8 cellular contexts compared by ENCODE assay signal in the genomic region with DNA sequence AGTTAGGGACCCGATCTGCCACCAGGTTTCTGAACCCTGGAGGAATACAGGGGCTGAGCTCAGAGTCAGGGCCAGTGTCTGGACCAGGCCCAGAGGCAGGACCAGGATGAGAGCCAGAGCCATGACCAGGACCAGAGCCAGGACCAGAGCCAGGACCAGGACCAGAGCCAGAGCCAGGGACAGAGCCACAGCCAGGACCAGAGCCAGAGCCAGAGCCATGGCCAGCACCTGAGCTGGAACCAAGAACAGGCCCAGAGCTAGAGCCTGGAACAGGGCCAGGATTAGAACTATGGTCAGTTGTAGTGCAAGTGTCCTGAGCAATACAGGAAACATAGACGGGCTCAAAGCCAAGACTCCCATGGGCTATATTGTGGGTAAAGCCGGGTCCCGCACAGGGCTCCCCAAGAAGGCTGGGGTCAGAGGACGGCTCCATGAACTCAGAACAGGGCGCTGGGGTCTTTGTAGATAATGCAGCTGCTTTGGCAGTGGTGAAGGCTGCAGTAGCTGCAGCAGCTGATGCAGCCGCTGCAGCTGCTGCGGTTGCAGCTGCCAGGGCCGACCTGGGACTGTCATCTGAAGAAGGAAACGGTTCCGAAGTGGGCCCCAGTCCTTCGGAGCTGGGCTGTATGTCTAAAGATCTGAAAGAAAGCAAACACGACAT. TPM values are rescaled to one million over a fixed set of nuclear protein-coding genes. Genes with fewer than 3 reads are reported as not detected.
DNase-seq lines count a peak whose midpoint lies in the region; ATAC-seq and TF ChIP-seq lines count a peak whose summit lies in the region.

No MANE protein-coding gene starts in this region.

- CTCF ChIA-PET in CD8-positive, alpha-beta T cell (lab: Charles Lee): interaction anchor here (0.9 to 4.5 kb wide), 12 partner anchors 10 to 153 kb away, joined by 3 to 43 read pairs (median 4); a partner anchor contains a TSS

- H4K8ac ChIP-seq in neuronal stem cell (ENCODE audit: low read depth, low read length): no peak overlapping the region

- no peaks in the 10 kb centered on the region for H4K20me1 ChIP-seq in OCI-LY3 (ENCODE audit: insufficient read depth, low read length)

- no peak overlapping the region for H2BK15ac ChIP-seq in neuronal stem cell (ENCODE audit: low read length)

- H3K4ac ChIP-seq in neuronal stem cell (ENCODE audit: low read length): no peak overlapping the region

- no peaks in the 10 kb centered on the region for H3K36me3 ChIP-seq in CD8-positive, alpha-beta T cell (ENCODE audit: insufficient read depth, low read length)
- peaks cover 7% of the 10 kb centered on the region for H3K36me3 ChIP-seq in OCI-LY3 (replicated peaks; ENCODE audit: low read depth, low read length)
- peaks cover 5 to 17% of the 10 kb centered on the region in 2 donors for H3K36me3 ChIP-seq in neuronal stem cell (replicated peaks in 1 of 2; ENCODE audit: control insufficient read depth in 2 of 2, insufficient read depth in 2 of 2, low read length in 2 of 2)

- no peak overlapping the region for H2AK5ac ChIP-seq in neuronal stem cell (ENCODE audit: low read depth, low read length)

- H3K79me2 ChIP-seq in OCI-LY3 (ENCODE audit: low read length): peaks cover 12% of the 10 kb centered on the region

- ATAC-seq in CD8-positive, alpha-beta T cell: no peak
- ATAC-seq in GM21526 (IDR thresholded peaks at IDR 0.05; ENCODE audit: low FRiP score, unreplicated experiment): no peak

- no peak overlapping the region for H4K91ac ChIP-seq in neuronal stem cell (ENCODE audit: low read depth, low read length, poor library complexity)

- H2BK5ac ChIP-seq in neuronal stem cell (ENCODE audit: low read length): no peak overlapping the region

- H2AFZ ChIP-seq in OCI-LY3 (ENCODE audit: low read depth, low read length): peak overlapping the region; percentile 58; the same call in 1 of the 2 replicates
- peak overlapping the region; percentile 86 for H2AFZ ChIP-seq in neuronal stem cell (ENCODE audit: low read length)

- no peak overlapping the region for H3K14ac ChIP-seq in neuronal stem cell (ENCODE audit: low read length)

- H3K27me3 Mint-ChIP-seq in CD8-positive, alpha-beta T cell (ENCODE audit: low read depth): no peaks in the 10 kb centered on the region
- H3K27me3 Mint-ChIP-seq in endothelial cell (ENCODE audit: unreplicated experiment): peaks cover 15% of the 10 kb centered on the region

- no peaks in the 10 kb centered on the region for H3K27me3 ChIP-seq in CD8-positive, alpha-beta T cell (ENCODE audit: insufficient read depth, low read length)
- no peaks in the 10 kb centered on the region for H3K27me3 ChIP-seq in OCI-LY3 (ENCODE audit: low read depth, low read length)
- H3K27me3 ChIP-seq in neuronal stem cell (ENCODE audit: control insufficient read depth in 3 of 3, insufficient read depth in 3 of 3, low read depth in 1 of 3, low read length in 3 of 3): peaks cover 0 to 3% (median 0%) of the 10 kb centered on the region in 3 experiments

- H3K4me3 Mint-ChIP-seq in CD8-positive, alpha-beta T cell: peak overlapping the region; percentile 87
- peak overlapping the region; percentile 43 for H3K4me3 Mint-ChIP-seq in endothelial cell (ENCODE audit: unreplicated experiment)

- peak overlapping the region; percentile 95 for H3K27ac Mint-ChIP-seq in CD8-positive, alpha-beta T cell
- H3K27ac Mint-ChIP-seq in endothelial cell (ENCODE audit: unreplicated experiment): peak overlapping the region; percentile 84

- H3K79me1 ChIP-seq in neuronal stem cell (ENCODE audit: low read depth, low read length): no peaks in the 10 kb centered on the region

- H3K4me1 ChIP-seq in CD8-positive, alpha-beta T cell (ENCODE audit: insufficient read depth, low read length): peaks cover 31% of the 10 kb centered on the region
- H3K4me1 ChIP-seq in OCI-LY3 (ENCODE audit: low read length) (peaks cover 48% of the 10 kb centered on the region), neuronal stem cell (ENCODE audit: control insufficient read depth in 2 of 2, insufficient read depth in 1 of 2, low read depth in 1 of 2, low read length in 2 of 2) (peaks cover 10 to 12% of the 10 kb centered on the region in 2 donors)

- intact Hi-C loops in CD8-positive, alpha-beta T cell (cut with DNase I, micrococcal nuclease): loop anchor here (1.0 to 10.0 kb wide), 10 partner anchors 55 to 1287 kb away; a partner anchor contains a TSS

- no peak overlapping the region for H2BK12ac ChIP-seq in neuronal stem cell (ENCODE audit: low read length)

- POLR2A ChIA-PET in CD8-positive, alpha-beta T cell (lab: Charles Lee): interaction anchor here (0.6 to 2.0 kb wide), 10 partner anchors 17 to 878 kb away, joined by 3 to 11 read pairs (median 4); a partner anchor contains a TSS

- H3K4me1 Mint-ChIP-seq in CD8-positive, alpha-beta T cell (ENCODE audit: low read depth): peaks cover 40% of the 10 kb centered on the region
- peaks cover 30% of the 10 kb centered on the region for H3K4me1 Mint-ChIP-seq in endothelial cell (ENCODE audit: unreplicated experiment)

- no peak for TF ChIP-seq CTCF in CD8-positive, alpha-beta T cell (IDR thresholded peaks at IDR 0.05)
- TF ChIP-seq CTCF in OCI-LY3 (IDR thresholded peaks at IDR 0.05; ENCODE audit: low read depth, low read length) (no peak), endothelial cell (IDR thresholded peaks at IDR 0.05; ENCODE audit: unreplicated experiment) (no peak)

- H3K9me3 ChIP-seq in CD8-positive, alpha-beta T cell (ENCODE audit: low read length): no peaks in the 10 kb centered on the region
- H3K9me3 ChIP-seq in OCI-LY3 (ENCODE audit: insufficient read depth, low read length) (no peaks in the 10 kb centered on the region), neuronal stem cell (replicated peaks in 1 of 2; ENCODE audit: control insufficient read depth in 2 of 2, insufficient read depth in 1 of 2, low read depth in 1 of 2, low read length in 2 of 2) (no peaks in the 10 kb centered on the region)

- no peak overlapping the region for H3K23ac ChIP-seq in neuronal stem cell (ENCODE audit: low read depth, low read length, poor library complexity)

- no peaks in the 10 kb centered on the region for H3K9me3 Mint-ChIP-seq in CD8-positive, alpha-beta T cell
- no peaks in the 10 kb centered on the region for H3K9me3 Mint-ChIP-seq in endothelial cell (ENCODE audit: unreplicated experiment)

- peaks cover 34% of the 10 kb centered on the region for H3K36me3 Mint-ChIP-seq in CD8-positive, alpha-beta T cell
- peaks cover 9% of the 10 kb centered on the region for H3K36me3 Mint-ChIP-seq in endothelial cell (ENCODE audit: low read depth, unreplicated experiment)

- peak overlapping the region; percentile 52 for H3K27ac ChIP-seq in CD8-positive, alpha-beta T cell (ENCODE audit: low read depth, low read length)
- H3K27ac ChIP-seq in OCI-LY3 (ENCODE audit: low read length) (no peak overlapping the region), neuronal stem cell (replicated peaks; ENCODE audit: low read length) (no peak overlapping the region)

- H3K9ac ChIP-seq in OCI-LY3 (ENCODE audit: low read length): peak overlapping the region; percentile 7; the same call in 1 of the 2 replicates
- H3K9ac ChIP-seq in neuronal stem cell (ENCODE audit: low read depth, low read length, poor library complexity): peak overlapping the region; percentile 79

- H2BK120ac ChIP-seq in neuronal stem cell (ENCODE audit: low read depth, low read length): no peak overlapping the region

- no peak for DNase-seq in CD8-positive, alpha-beta T cell
- DNase-seq in endothelial cell (ENCODE audit: low spot score) (no peak), neuronal stem cell (ENCODE audit: low spot score) (no peak), mucosa of gallbladder (ENCODE audit: low spot score) (no peak), GDM1 (lab: John Stamatoyannopoulos, UW) (no peak), 8988T (no peak)

- peak overlapping the region; percentile 92 for H3K4me2 ChIP-seq in OCI-LY3 (ENCODE audit: low read length)
- H3K4me2 ChIP-seq in neuronal stem cell (ENCODE audit: insufficient read depth, low read length, poor library complexity, severe bottlenecking): peak overlapping the region; percentile 78

- H3K4me3 ChIP-seq in CD8-positive, alpha-beta T cell (ENCODE audit: low read depth, low read length): peak overlapping the region; percentile 36
- peak overlapping the region; percentile 80 for H3K4me3 ChIP-seq in OCI-LY3 (ENCODE audit: low read length)
- H3K4me3 ChIP-seq in neuronal stem cell (ENCODE audit: low read length in 2 of 2): peak overlapping the region; percentile 50 to 76

- peak overlapping the region; percentile 8 for H3K18ac ChIP-seq in neuronal stem cell (ENCODE audit: low read length)

- WGBS in neuronal stem cell (ENCODE audit: extremely low coverage in 2 of 2, insufficient read length in 2 of 2, insufficient replicate concordance in 1 of 2), 2 donors: no CpG with 5 or more reads among the region's 13 CpGs

RNA-seq across cellular contexts. Expression of a gene that starts 0.6 kb away (rescaled TPM):
- total RNA-seq in CD8-positive, alpha-beta T cell: under 1 TPM; 0.78 to 0.92 TPM
- total RNA-seq in endothelial cell (ENCODE audit: unreplicated experiment) (0.59 TPM), mucosa of gallbladder (4.6 TPM)
- polyA plus RNA-seq in neuronal stem cell (2013, experiment 1 of 2): 0.64 TPM
- 0.57 TPM for polyA plus RNA-seq in neuronal stem cell (2013, experiment 2 of 2)

RNA-seq across cellular contexts. Expression of a gene that starts 3.3 kb away (rescaled TPM):
- 10 to 100 TPM in 1 of 2 experiments, 1 to 10 TPM in 1; 10.0 to 13.6 TPM for total RNA-seq in CD8-positive, alpha-beta T cell
- total RNA-seq in endothelial cell (ENCODE audit: unreplicated experiment) (43.3 TPM), mucosa of gallbladder (30.7 TPM)
- polyA plus RNA-seq in neuronal stem cell (2013, experiment 1 of 2): 56.0 TPM
- polyA plus RNA-seq in neuronal stem cell (2013, experiment 2 of 2): 59.2 TPM

RNA-seq across cellular contexts. Expression of a gene that starts 17.0 kb away (rescaled TPM):
- not detected for total RNA-seq in CD8-positive, alpha-beta T cell
- total RNA-seq in endothelial cell (ENCODE audit: unreplicated experiment) (not detected), mucosa of gallbladder (not detected)
- polyA plus RNA-seq in neuronal stem cell (2013, experiment 1 of 2): 0.13 TPM
- polyA plus RNA-seq in neuronal stem cell (2013, experiment 2 of 2): 0.10 TPM

RNA-seq across cellular contexts. Expression of a gene that starts 17.5 kb away (rescaled TPM):
- total RNA-seq in CD8-positive, alpha-beta T cell: 1 to 10 TPM; 6.4 to 7.2 TPM
- total RNA-seq in endothelial cell (ENCODE audit: unreplicated experiment) (9.0 TPM), mucosa of gallbladder (36.2 TPM)
- polyA plus RNA-seq in neuronal stem cell (2013, experiment 1 of 2): 32.8 TPM
- polyA plus RNA-seq in neuronal stem cell (2013, experiment 2 of 2): 35.8 TPM

RNA-seq across cellular contexts. Expression of a gene that starts 20.1 kb away (rescaled TPM):
- 1 to 10 TPM; 2.0 to 2.9 TPM for total RNA-seq in CD8-positive, alpha-beta T cell
- 30.8 TPM for total RNA-seq in endothelial cell (ENCODE audit: unreplicated experiment)
- 15.9 TPM for polyA plus RNA-seq in neuronal stem cell (2013, experiment 1 of 2)
- polyA plus RNA-seq in neuronal stem cell (2013, experiment 2 of 2): 15.3 TPM
- total RNA-seq in mucosa of gallbladder: 22.0 TPM
